8 cellular contexts compared by ENCODE assay signal in the genomic region with DNA sequence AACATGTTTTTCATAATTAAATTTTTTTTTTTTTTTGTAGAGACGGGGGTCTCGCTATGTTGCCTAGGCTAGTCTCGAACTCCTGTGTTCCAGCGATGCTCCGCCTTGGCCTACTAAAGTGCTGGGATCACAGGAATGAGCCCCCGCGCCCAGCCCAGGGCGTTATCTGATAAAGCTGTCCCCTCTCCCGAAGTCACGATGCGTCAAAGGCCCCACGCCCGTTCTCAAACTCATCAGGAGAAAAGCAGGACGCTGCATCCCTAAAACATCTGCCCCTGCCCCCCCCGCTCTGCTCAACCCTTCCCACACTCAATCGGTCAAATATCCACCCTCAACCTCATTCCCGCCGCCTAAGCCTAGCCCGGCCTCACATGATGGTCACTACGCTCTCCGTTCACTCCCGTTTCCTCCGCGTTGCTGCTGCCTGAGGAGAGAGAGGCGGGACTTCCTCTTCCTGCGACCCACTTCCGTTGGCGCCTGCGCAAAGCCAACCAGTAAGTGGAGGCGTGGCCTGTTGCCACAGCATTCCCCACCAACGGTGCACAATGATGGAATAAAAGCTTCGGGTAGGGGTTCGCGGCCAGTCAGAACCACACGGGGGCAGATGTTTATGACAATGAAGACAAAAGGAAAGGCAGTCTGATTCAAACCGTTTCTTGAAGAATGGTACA. TPM values are rescaled to one million over a fixed set of nuclear protein-coding genes. Genes with fewer than 3 reads are reported as not detected.
A peak's percentile ranks its signal among the peaks of the same experiment; 100 is the strongest.
DNase-seq lines count a peak whose midpoint lies in the region; ATAC-seq and TF ChIP-seq lines count a peak whose summit lies in the region.

A gene (minus strand): TSS at position 438 of the 671 bp plus-strand sequence. CDS start 65 bp downstream, at position 373.

- POLR2A ChIA-PET in activated CD4-positive, alpha-beta T cell treated with anti-CD3 and anti-CD28 coated beads for 36 hours (lab: Charles Lee) = interaction anchor here (0.6 to 2.0 kb wide), 13 partner anchors 15 to 714 kb away, joined by 3 to 25 read pairs (median 3); a partner anchor contains a TSS

- H3K4me3 Mint-ChIP-seq in activated CD4-positive, alpha-beta T cell treated with anti-CD3 and anti-CD28 coated beads for 36 hours = peak within 1 kb of the TSS; percentile 89

- H3K4me1 ChIP-seq in BE2C = no peaks in the 10 kb centered on the region

- no peak for TF ChIP-seq CTCF in BE2C (IDR thresholded peaks at IDR 0.05; ENCODE audit: low read depth, low read length)

- CTCF ChIA-PET in activated CD4-positive, alpha-beta T cell treated with anti-CD3 and anti-CD28 coated beads for 36 hours (lab: Charles Lee) = interaction anchor here (0.7 to 4.3 kb wide), 25 partner anchors 8 to 1822 kb away, joined by 3 to 75 read pairs (median 6); a partner anchor contains a TSS

- peaks cover 57% of the 10 kb centered on the region for H3K36me3 Mint-ChIP-seq in activated CD4-positive, alpha-beta T cell treated with anti-CD3 and anti-CD28 coated beads for 36 hours (ENCODE audit: low read depth)

- peaks cover 26% of the 10 kb centered on the region for H3K36me3 ChIP-seq in BE2C

- TF ChIP-seq POLR2A in GM19099 (IDR thresholded peaks at IDR 0.05; ENCODE audit: extremely low read depth, insufficient read length, low read depth) = peak; percentile 97

- no peaks in the 10 kb centered on the region for H3K9me3 ChIP-seq in BE2C

- H3K4me3 ChIP-seq in BE2C (ENCODE audit: low read depth, low read length) = peak within 1 kb of the TSS; percentile 94

- H3K9me3 Mint-ChIP-seq in activated CD4-positive, alpha-beta T cell treated with anti-CD3 and anti-CD28 coated beads for 36 hours (ENCODE audit: low read depth) = no peaks in the 10 kb centered on the region

- DNase-seq in BE2C = peak; percentile 96
- peak; percentile 93 to 94 for DNase-seq in NCI-H524 (lab: John Stamatoyannopoulos, UW)
- DNase-seq in activated CD4-positive, alpha-beta T cell treated with anti-CD3 and anti-CD28 coated beads for 36 hours = peak; percentile 95
- peak; percentile 97 for DNase-seq in dedifferentiated amniotic fluid mesenchymal stem cell (ENCODE audit: extremely low spot score)
- DNase-seq in left lobe of liver (ENCODE audit: low spot score) = peak; percentile 94
- DNase-seq in stimulated activated CD4-positive, alpha-beta T cell treated with anti-CD3 and anti-CD28 coated beads, Interleukin-2, amount 100 ng/mL, for 24 hours = peak; percentile 92 to 93

- H3K27ac Mint-ChIP-seq in activated CD4-positive, alpha-beta T cell treated with anti-CD3 and anti-CD28 coated beads for 36 hours = peak within 1 kb of the TSS; percentile 97

- no peaks in the 10 kb centered on the region for H3K27me3 ChIP-seq in BE2C

- peak; percentile 48 for ATAC-seq in HG03378 (IDR thresholded peaks at IDR 0.05; ENCODE audit: unreplicated experiment)
- peak; percentile 60 for ATAC-seq in activated CD4-positive, alpha-beta T cell treated with anti-CD3 and anti-CD28 coated beads for 36 hours
- peak; percentile 77 for ATAC-seq in left lobe of liver

- H3K27me3 Mint-ChIP-seq in activated CD4-positive, alpha-beta T cell treated with anti-CD3 and anti-CD28 coated beads for 36 hours = no peaks in the 10 kb centered on the region

- intact Hi-C loops in activated CD4-positive, alpha-beta T cell treated with anti-CD3 and anti-CD28 coated beads for 36 hours (cut with DNase I, micrococcal nuclease) = loop anchor here (1.0 to 5.0 kb wide), 26 partner anchors 14 to 1356 kb away; a partner anchor contains a TSS

- peaks cover 21% of the 10 kb centered on the region for H3K4me1 Mint-ChIP-seq in activated CD4-positive, alpha-beta T cell treated with anti-CD3 and anti-CD28 coated beads for 36 hours

RNA-seq across cellular contexts. Expression of the gene that starts here (rescaled TPM):
- 1,335 TPM for polyA plus RNA-seq in BE2C (2012; ENCODE audit: insufficient read depth, insufficient read length, low read depth)
- 100 to 1,000 TPM; 619 to 839 TPM for total RNA-seq in activated CD4-positive, alpha-beta T cell treated with anti-CD3 and anti-CD28 coated beads for 36 hours
- total RNA-seq in left lobe of liver = 91.2 TPM

Comparison
In these comparisons a context has a peak if more than half of its experiments do, and no peak if none do; other contexts are left out.
1. Peak in every context shown above with its lines: DNase-seq, ATAC-seq and H3K4me3 ChIP-seq.